In genomic region chr2:24791452-24791851, GRCh38 we compare ENCODE assay signal across 1 cellular context.
TF ChIP-seq lines count a peak whose summit lies in the region.

No MANE protein-coding gene starts in this region.

TF ChIP-seq in SK-N-SH, 30 proteins besides CTCF, POLR2A, EP300 and RAD21 (continued from another document):
- no peak for TF ChIP-seq REST (IDR thresholded peaks at IDR 0.05; ENCODE audit: low read depth, low read length)
- no peak for TF ChIP-seq TEAD4 (IDR thresholded peaks at IDR 0.05; ENCODE audit: borderline replicate concordance, insufficient read depth)
- TF ChIP-seq EZH2phosphoT487 (IDR thresholded peaks at IDR 0.05; ENCODE audit: borderline replicate concordance, low read depth): no peak
- TF ChIP-seq USF2 (IDR thresholded peaks at IDR 0.05; ENCODE audit: borderline replicate concordance, low read depth, low read length): no peak
- no peak for TF ChIP-seq SIN3A (IDR thresholded peaks at IDR 0.05; ENCODE audit: borderline replicate concordance, low read depth, low read length)
- TF ChIP-seq YY1 (IDR thresholded peaks at IDR 0.05; ENCODE audit: low read depth): no peak
- no peak for TF ChIP-seq GATA2 (CRISPR knock-in tag; IDR thresholded peaks at IDR 0.05)
- TF ChIP-seq TCF12 (IDR thresholded peaks at IDR 0.05): no peak
- TF ChIP-seq NFIC (IDR thresholded peaks at IDR 0.05; ENCODE audit: borderline replicate concordance): no peak
- no peak for TF ChIP-seq CHD2 (IDR thresholded peaks at IDR 0.05; ENCODE audit: low read length, partially characterized antibody)
- TF ChIP-seq JUND (IDR thresholded peaks at IDR 0.05): no peak
- no peak for TF ChIP-seq PBX3 (IDR thresholded peaks at IDR 0.05)
- no peak for TF ChIP-seq RFX5 (IDR thresholded peaks at IDR 0.05; ENCODE audit: low read length)
- no peak for TF ChIP-seq NRF1 (IDR thresholded peaks at IDR 0.05; ENCODE audit: low read depth, low read length)
